Comparison of ENCODE assay signal across 8 cellular contexts in genomic region chr10:16986406-16987128, GRCh38.
DNase-seq lines count a peak whose midpoint lies in the region; ATAC-seq, FAIRE-seq and TF ChIP-seq lines count a peak whose summit lies in the region.

No MANE protein-coding gene starts in this region.

- 77% methylated on average over 10 of the region's 10 CpGs; no CpG with 5 or more reads in 1 of the 2 experiments for WGBS in H1 (ENCODE audit: extremely low coverage in 1 of 2, insufficient coverage in 1 of 2, insufficient read length in 1 of 2, insufficient replicate concordance in 2 of 2, low coverage in 1 of 2, low lambda C conversion rate in 2 of 2, missing lambda C conversion rate in 1 of 2), 2 experiments

- H3K4me1 ChIP-seq in H1 (replicated peaks in 1 of 4; ENCODE audit: control insufficient read depth in 3 of 4, insufficient read depth in 4 of 4, low read length in 3 of 4) (peaks cover 0 to 7% (median 4%) of the 10 kb centered on the region in 4 experiments; a peak in 4 of 7 replicates), upper lobe of right lung (peaks cover 9% of the 10 kb centered on the region)

- no peak overlapping the region for H3K4ac ChIP-seq in H1 (replicated peaks; ENCODE audit: insufficient read length, low read depth, low read length)

- intact Hi-C loops in upper lobe of right lung (cut with DNase I) = no loop called here

- H3K27me3 ChIP-seq in H1 (replicated peaks in 1 of 4; ENCODE audit: control insufficient read depth in 3 of 4, extremely low read depth in 1 of 4, insufficient read depth in 3 of 4, low read length in 3 of 4) = peaks cover 0 to 1% (median 0%) of the 10 kb centered on the region in 4 experiments; a peak in 1 of 7 replicates
- H3K27me3 ChIP-seq in upper lobe of right lung = no peaks in the 10 kb centered on the region

- 0 out of 4 replicates have a peak overlapping the region, but pooled peaks of 1 of the 2 experiments have one; percentile 19 for H3K4me2 ChIP-seq in H1 (ENCODE audit: insufficient read depth in 1 of 2, low read depth in 2 of 2, low read length in 2 of 2)

- H3K14ac ChIP-seq in H1 (ENCODE audit: insufficient read length) = no peak overlapping the region

- ATAC-seq in upper lobe of right lung = peak; percentile 33

- no peak overlapping the region for H4K8ac ChIP-seq in H1 (ENCODE audit: extremely low read depth, insufficient read depth, low read length)

- H2BK120ac ChIP-seq in H1 (replicated peaks; ENCODE audit: low read depth, low read length) = no peak overlapping the region

- H3K36me3 ChIP-seq in H1 (ENCODE audit: control insufficient read depth in 2 of 4, insufficient read depth in 4 of 4, low read length in 3 of 4) (no peaks in the 10 kb centered on the region), upper lobe of right lung (no peaks in the 10 kb centered on the region)

- TF ChIP-seq EP300 in H1 (IDR thresholded peaks at IDR 0.05; ENCODE audit: borderline replicate concordance in 1 of 2, low read depth in 2 of 2, low read length in 2 of 2) = no peak

- no peak overlapping the region for H4K91ac ChIP-seq in H1 (replicated peaks; ENCODE audit: insufficient read length, low read length)

- 0 out of 2 replicates have a peak overlapping the region, but pooled peaks have one; percentile 9 for H2BK20ac ChIP-seq in H1 (ENCODE audit: low read length)

- H2BK12ac ChIP-seq in H1 (ENCODE audit: low read depth, low read length) = 0 out of 2 replicates have a peak overlapping the region, but pooled peaks have one; percentile 46

- DNase-seq in NCI-H1048 (lab: John Stamatoyannopoulos, UW) (peak; percentile 90), H1 (ENCODE audit: low read depth in 1 of 2, low spot score in 2 of 2) (no peak), medulla oblongata (ENCODE audit: extremely low spot score) (peak; percentile 44), upper lobe of right lung (no peak), NK-92 (lab: John Stamatoyannopoulos, UW; ENCODE audit: unreplicated experiment) (no peak), GM20000 (ENCODE audit: low spot score) (no peak), NCI-H345 treated with DMSO at 0.1 percent for 48 hours (lab: John Stamatoyannopoulos, UW; ENCODE audit: unreplicated experiment) (no peak)
- DNase-seq in stimulated activated naive CD4-positive, alpha-beta T cell (lab: John Stamatoyannopoulos, UW) = no peak

- H3K79me1 ChIP-seq in H1 (ENCODE audit: low read depth, low read length) = no peaks in the 10 kb centered on the region

- no peak overlapping the region for H4K5ac ChIP-seq in H1 (ENCODE audit: insufficient read length, low read depth, low read length)

- no peak overlapping the region for H3K56ac ChIP-seq in H1 (replicated peaks; ENCODE audit: insufficient read length, low read depth, low read length)

- no peak overlapping the region for H2BK5ac ChIP-seq in H1 (ENCODE audit: low read depth, low read length)

- TF ChIP-seq CTCF in H1 (IDR thresholded peaks at IDR 0.05; ENCODE audit: control extremely low read depth in 1 of 3, insufficient read depth in 1 of 3, low read depth in 1 of 3, low read length in 3 of 3) (no peak), upper lobe of right lung (IDR thresholded peaks at IDR 0.05) (no peak), GM20000 (IDR thresholded peaks at IDR 0.05; ENCODE audit: extremely low read depth, missing control alignments) (no peak)

- no peaks in the 10 kb centered on the region for H4K20me1 ChIP-seq in H1 (replicated peaks in 1 of 2; ENCODE audit: control insufficient read depth in 1 of 2, insufficient read depth in 2 of 2, low read length in 2 of 2)

- no peak overlapping the region for H2BK15ac ChIP-seq in H1 (ENCODE audit: low read length)

- H3K4me3 ChIP-seq in H1 (ENCODE audit: extremely low read depth in 1 of 4, insufficient read depth in 2 of 4, low read depth in 3 of 4, low read length in 4 of 4) (no peak overlapping the region), upper lobe of right lung (no peak overlapping the region)

- no peak overlapping the region for H3K9ac ChIP-seq in H1 (replicated peaks in 1 of 4; ENCODE audit: extremely low read depth in 1 of 4, low read depth in 3 of 4, low read length in 3 of 4)

- no peak for TF ChIP-seq POLR2A in H1 (IDR thresholded peaks at IDR 0.05; ENCODE audit: control extremely low read depth in 1 of 2, low read depth in 2 of 2, low read length in 2 of 2)

- CTCF ChIA-PET in H1 (lab: Charles Lee; ENCODE audit: partially characterized antibody) = interaction anchor here (0.5 to 1.0 kb wide), 2 partner anchors 95 to 115 kb away, joined by 3 to 4 read pairs; no protein-coding TSS in a partner anchor

- H3K23ac ChIP-seq in H1 (ENCODE audit: insufficient read length) = no peak overlapping the region

- H3K9me3 ChIP-seq in H1 (ENCODE audit: insufficient read depth in 2 of 2, low read depth in 1 of 2, low read length in 1 of 2) (no peaks in the 10 kb centered on the region), upper lobe of right lung (no peaks in the 10 kb centered on the region)

- no peaks in the 10 kb centered on the region for H3K79me2 ChIP-seq in H1 (ENCODE audit: control insufficient read depth in 1 of 2, insufficient read depth in 2 of 2, low read length in 2 of 2)

- no peaks in the 10 kb centered on the region for H3K23me2 ChIP-seq in H1 (ENCODE audit: low read depth, low read length)

- H2AFZ ChIP-seq in H1 (ENCODE audit: low read length) = peak overlapping the region; percentile 92

- H3K27ac ChIP-seq in H1 (ENCODE audit: low read depth, low read length) (no peak overlapping the region), upper lobe of right lung (peak overlapping the region; percentile 47)

- no peak for TF ChIP-seq RAD21 in H1 (IDR thresholded peaks at IDR 0.05 in 1 of 2, conservative IDR thresholded peaks at IDR 0.05 in 1 of 2; ENCODE audit: low read depth in 2 of 2, low read length in 2 of 2)

- H2AK5ac ChIP-seq in H1 (ENCODE audit: low read depth, low read length) = no peak overlapping the region

- H3K18ac ChIP-seq in H1 (ENCODE audit: extremely low read depth, low read length) = no peak overlapping the region

- no peak for FAIRE-seq in H1 (lab: Jason Lieb, UNC)

- POLR2A ChIA-PET in H1 (lab: Charles Lee; ENCODE audit: partially characterized antibody) = no interaction called here

TF ChIP-seq in H1, 55 proteins besides CTCF, POLR2A, EP300 and RAD21:
- TF ChIP-seq MAX (IDR thresholded peaks at IDR 0.05) (0 out of 2 replicates have a peak, but pooled peaks have one; percentile 29), CBX5 (IDR thresholded peaks at IDR 0.05; ENCODE audit: low read depth, low read length) (no peak)
TF ChIP-seq in H1: peak in this region for 1.

Comparison
In these comparisons a context has a peak if more than half of its experiments do, and no peak if none do; other contexts are left out.
1. DNase-seq: peak in NCI-H1048 (single experiment) and medulla oblongata (single experiment); none in H1 (0 of 2), upper lobe of right lung (single experiment), NK-92 (single experiment), GM20000 (single experiment), stimulated activated naive CD4-positive, alpha-beta T cell (0 of 6) and NCI-H345 treated with DMSO at 0.1 percent for 48 hours (single experiment).